In genomic region chr2:143313861-143314260, GRCh38 we compare ENCODE assay signal across 33 cellular contexts.
"Had no signal": no experiment of that assay in that cellular context is flagged by ENCODE, and none has a peak within 500 bp of the region (broad histone marks: within the 10 kb centered on the region; RNA-seq: fewer than 3 reads in every experiment).

No MANE protein-coding gene starts in this region.

- H3K27ac Mint-ChIP-seq: activated CD4-positive, alpha-beta memory T cell treated with anti-CD3 and anti-CD28 coated beads for 36 hours; activated CD4-positive, alpha-beta T cell treated with anti-CD3 and anti-CD28 coated beads for 36 hours; activated CD4-positive, alpha-beta T cell treated with anti-CD3 and anti-CD28 coated beads, Interleukin-2, amount 10 ng/mL, durations not matched to agents 24 days and 14 days; activated CD8-positive, alpha-beta T cell treated with anti-CD3 and anti-CD28 coated beads, Interleukin-2, amount 10 ng/mL, durations not matched to agents 7 days and 5 days; activated naive CD8-positive, alpha-beta T cell treated with anti-CD3 and anti-CD28 coated beads, Interleukin-2, amount 10 ng/mL, durations not matched to agents 7 days and 5 days; activated T-cell treated with anti-CD3 and anti-CD28 coated beads, Interleukin-2, amount 50 U/mL, for 72 hours; dendritic cell treated with granulocyte-macrophage colony-stimulating factor and Interleukin-4, amounts not matched to agents 40 ng/mL and 50 ng/mL, for 4 days; endodermal cell; T-helper 1 cell treated with Interleukin-12 subunit alpha and Interleukin-12 subunit beta and Interleukin-4 antibody, amounts not matched to agents 30 μg/mL and 1 μg/mL, for 36 hours; T-helper 2 cell treated with Interferon-gamma antibody and Interleukin-4, amounts not matched to agents 5 μg/mL and 100 μg/mL, for 36 hours had no signal

- H3K4me1 ChIP-seq: ascending aorta, breast epithelium, colonic mucosa had no signal

- H3K27me3 Mint-ChIP-seq: activated CD4-positive, alpha-beta memory T cell treated with anti-CD3 and anti-CD28 coated beads for 36 hours; activated CD4-positive, alpha-beta T cell treated with anti-CD3 and anti-CD28 coated beads for 36 hours; activated CD4-positive, alpha-beta T cell treated with anti-CD3 and anti-CD28 coated beads, Interleukin-2, amount 10 ng/mL, durations not matched to agents 24 days and 14 days; activated naive CD8-positive, alpha-beta T cell treated with anti-CD3 and anti-CD28 coated beads, Interleukin-2, amount 10 ng/mL, durations not matched to agents 7 days and 5 days; activated T-cell treated with anti-CD3 and anti-CD28 coated beads, Interleukin-2, amount 50 U/mL, for 24 hours; brain; dendritic cell treated with granulocyte-macrophage colony-stimulating factor and Interleukin-4, amounts not matched to agents 40 ng/mL and 50 ng/mL, for 4 days; T-cell had no signal

- H3K9me3 ChIP-seq: ascending aorta, breast epithelium, colonic mucosa had no signal

- H3K4me3 ChIP-seq: ascending aorta, breast epithelium, cardiac muscle cell, colonic mucosa, dorsolateral prefrontal cortex had no signal

- H3K4me3 Mint-ChIP-seq: activated CD4-positive, alpha-beta memory T cell treated with anti-CD3 and anti-CD28 coated beads for 36 hours; activated CD4-positive, alpha-beta T cell treated with anti-CD3 and anti-CD28 coated beads for 36 hours; activated CD4-positive, alpha-beta T cell treated with anti-CD3 and anti-CD28 coated beads, Interleukin-2, amount 10 ng/mL, durations not matched to agents 24 days and 14 days; activated CD8-positive, alpha-beta T cell treated with anti-CD3 and anti-CD28 coated beads, Interleukin-2, amount 10 ng/mL, durations not matched to agents 7 days and 5 days; activated naive CD8-positive, alpha-beta T cell treated with anti-CD3 and anti-CD28 coated beads, Interleukin-2, amount 10 ng/mL, durations not matched to agents 7 days and 5 days; activated T-cell treated with anti-CD3 and anti-CD28 coated beads, Interleukin-2, amount 50 U/mL, for 24 hours; activated T-cell treated with anti-CD3 and anti-CD28 coated beads, Interleukin-2, amount 50 U/mL, for 72 hours; brain; dendritic cell treated with granulocyte-macrophage colony-stimulating factor and Interleukin-4, amounts not matched to agents 40 ng/mL and 50 ng/mL, for 4 days; endodermal cell; T-cell; T-helper 1 cell treated with Interleukin-12 subunit alpha and Interleukin-12 subunit beta and Interleukin-4 antibody, amounts not matched to agents 30 μg/mL and 1 μg/mL, for 36 hours; T-helper 2 cell treated with Interferon-gamma antibody and Interleukin-4, amounts not matched to agents 5 μg/mL and 100 μg/mL, for 36 hours had no signal

- H3K9me3 Mint-ChIP-seq: activated CD4-positive, alpha-beta memory T cell treated with anti-CD3 and anti-CD28 coated beads for 36 hours; activated CD4-positive, alpha-beta T cell treated with anti-CD3 and anti-CD28 coated beads, Interleukin-2, amount 10 ng/mL, durations not matched to agents 24 days and 14 days; activated T-cell treated with anti-CD3 and anti-CD28 coated beads, Interleukin-2, amount 50 U/mL, for 24 hours; activated T-cell treated with anti-CD3 and anti-CD28 coated beads, Interleukin-2, amount 50 U/mL, for 72 hours; brain; dendritic cell treated with granulocyte-macrophage colony-stimulating factor and Interleukin-4, amounts not matched to agents 40 ng/mL and 50 ng/mL, for 4 days; endodermal cell; T-cell; T-helper 1 cell treated with Interleukin-12 subunit alpha and Interleukin-12 subunit beta and Interleukin-4 antibody, amounts not matched to agents 30 μg/mL and 1 μg/mL, for 36 hours; T-helper 2 cell treated with Interferon-gamma antibody and Interleukin-4, amounts not matched to agents 5 μg/mL and 100 μg/mL, for 36 hours had no signal

- H3K4me1 Mint-ChIP-seq: activated CD4-positive, alpha-beta T cell treated with anti-CD3 and anti-CD28 coated beads, Interleukin-2, amount 10 ng/mL, durations not matched to agents 24 days and 14 days; activated naive CD8-positive, alpha-beta T cell treated with anti-CD3 and anti-CD28 coated beads, Interleukin-2, amount 10 ng/mL, durations not matched to agents 7 days and 5 days; endodermal cell had no signal

- ATAC-seq: activated CD4-positive, alpha-beta T cell treated with anti-CD3 and anti-CD28 coated beads for 36 hours; activated CD8-positive, alpha-beta T cell treated with anti-CD3 and anti-CD28 coated beads, Interleukin-2, amount 10 ng/mL, durations not matched to agents 7 days and 5 days; activated T-cell treated with anti-CD3 and anti-CD28 coated beads, Interleukin-2, amount 50 U/mL, for 72 hours; esophagus mucosa; T-cell had no signal

- H3K36me3 ChIP-seq: ascending aorta, breast epithelium, cardiac muscle cell, colonic mucosa had no signal

- FAIRE-seq: frontal cortex had no signal

- DNase-seq: activated CD4-positive, alpha-beta memory T cell treated with anti-CD3 and anti-CD28 coated beads for 36 hours; activated CD4-positive, alpha-beta T cell treated with anti-CD3 and anti-CD28 coated beads for 36 hours; activated CD4-positive, alpha-beta T cell treated with anti-CD3 and anti-CD28 coated beads, Interleukin-2, amount 10 ng/mL, durations not matched to agents 24 days and 14 days; activated CD4-positive, CD25-positive, alpha-beta regulatory T cell; activated CD4-positive, CD25-positive, alpha-beta regulatory T cell treated with anti-CD3 and anti-CD28 coated beads, Interleukin-2, amount 50 U/mL, for 72 hours; activated CD8-positive, alpha-beta memory T cell treated with anti-CD3 and anti-CD28 coated beads, Interleukin-2, amount 50 U/mL, for 48 hours; activated CD8-positive, alpha-beta T cell treated with anti-CD3 and anti-CD28 coated beads, Interleukin-2, amount 10 ng/mL, durations not matched to agents 7 days and 5 days; activated effector memory CD4-positive, alpha-beta T cell treated with Interleukin-2 at 50 U/mL for 16 hours; activated gamma-delta T cell treated with Interleukin-2 at 50 U/mL for 16 hours; activated naive CD4-positive, alpha-beta T cell treated with anti-CD3 and anti-CD28 coated beads, Interleukin-2, amount 50 U/mL, for 16 hours; activated naive CD4-positive, alpha-beta T cell treated with Interleukin-2 at 50 U/mL for 16 hours; activated naive CD8-positive, alpha-beta T cell treated with anti-CD3 and anti-CD28 coated beads, Interleukin-2, amount 10 ng/mL, durations not matched to agents 7 days and 5 days; activated T-cell treated with anti-CD3 and anti-CD28 coated beads for 4 hours; activated T-cell treated with anti-CD3 and anti-CD28 coated beads, Interleukin-2, amount 50 U/mL, for 24 hours; activated T-cell treated with anti-CD3 and anti-CD28 coated beads, Interleukin-2, amount 50 U/mL, for 72 hours; central memory CD4-positive, alpha-beta T cell; cerebellar nuclear complex; colonic mucosa; dorsolateral prefrontal cortex; effector memory CD4-positive, alpha-beta T cell; endodermal cell; foreskin fibroblast; head of caudate nucleus; T-cell had no signal

- H3K36me3 Mint-ChIP-seq: brain had no signal

- H3K27me3 ChIP-seq: ascending aorta, breast epithelium, cardiac muscle cell, colonic mucosa, dorsolateral prefrontal cortex had no signal

- H3K27ac ChIP-seq: ascending aorta, breast epithelium, cardiac muscle cell, colonic mucosa, dorsolateral prefrontal cortex had no signal
